ENCODE assay signal across 20 cellular contexts in the genomic region with DNA sequence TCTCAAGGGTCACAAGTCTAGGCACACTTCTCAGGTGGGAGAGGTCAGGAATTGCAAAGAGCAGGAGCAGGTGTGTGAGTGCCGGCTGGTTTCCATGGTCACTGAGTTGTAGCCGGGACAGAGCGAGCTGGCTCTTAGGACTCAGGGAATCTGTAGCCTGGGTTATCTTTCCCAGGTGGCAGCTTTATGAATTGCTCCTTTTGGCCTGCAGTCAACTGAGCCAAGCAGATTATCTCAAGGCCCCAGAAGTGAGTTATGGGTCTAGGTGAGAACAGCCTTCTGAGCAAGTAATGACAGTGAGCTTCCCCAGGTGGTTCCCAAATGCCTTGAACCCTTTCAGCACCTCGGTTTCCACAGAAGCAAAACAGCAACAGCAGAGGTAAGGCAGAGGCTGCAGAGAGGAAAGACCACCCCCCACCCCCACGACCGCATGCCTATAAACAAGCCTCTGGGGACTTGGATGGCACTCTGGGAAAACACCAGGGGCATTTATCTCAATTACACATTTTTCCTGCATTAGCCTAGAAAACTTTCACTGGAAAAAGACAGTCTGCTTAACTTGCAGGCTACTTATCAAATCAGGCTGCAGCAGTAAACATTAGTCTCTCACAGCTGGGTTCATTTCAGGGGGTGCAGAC. TPM values are rescaled to one million over a fixed set of nuclear protein-coding genes. Genes with fewer than 3 reads are reported as not detected.
DNase-seq lines count a peak whose midpoint lies in the region; ATAC-seq and TF ChIP-seq lines count a peak whose summit lies in the region.
"Had no signal": no experiment of that assay in that cellular context is flagged by ENCODE, and none has a peak within 500 bp of the region (broad histone marks: within the 10 kb centered on the region; RNA-seq: fewer than 3 reads in every experiment).

No MANE protein-coding gene starts in this region.

- H3K36me3 Mint-ChIP-seq in chondrocyte (ENCODE audit: low read depth) = no peaks in the 10 kb centered on the region
- H3K36me3 Mint-ChIP-seq: naive thymus-derived CD4-positive, alpha-beta T cell had no signal

- H3K27me3 Mint-ChIP-seq in chondrocyte (ENCODE audit: low read depth) = no peaks in the 10 kb centered on the region

- no peaks in the 10 kb centered on the region for H3K36me3 ChIP-seq in PC-3 (ENCODE audit: low read depth, low read length)

- H3K27ac ChIP-seq in PC-3 (ENCODE audit: low read length) = peak overlapping the region; percentile 63
- H3K27ac ChIP-seq: 22Rv1, parathyroid adenoma had no signal

- H3K27me3 ChIP-seq in PC-3 (ENCODE audit: low read length) = no peaks in the 10 kb centered on the region

- intact Hi-C loops in PC-3 (cut with micrococcal nuclease) = loop anchor here (1.0 to 10.0 kb wide), 5 partner anchors 8 to 336 kb away; a partner anchor contains a TSS

- H3F3A ChIP-seq in PC-3 (ENCODE audit: low read length, unreplicated experiment) = peaks cover 9% of the 10 kb centered on the region

- no peak overlapping the region for H3K4me3 Mint-ChIP-seq in chondrocyte (ENCODE audit: unreplicated experiment)
- H3K4me3 Mint-ChIP-seq: naive thymus-derived CD4-positive, alpha-beta T cell had no signal

- no peaks in the 10 kb centered on the region for H3K9me2 ChIP-seq in PC-3 (replicated peaks; ENCODE audit: low read length)

- peak overlapping the region; percentile 74 for H3K27ac Mint-ChIP-seq in chondrocyte (ENCODE audit: unreplicated experiment)
- H3K27ac Mint-ChIP-seq: naive thymus-derived CD4-positive, alpha-beta T cell had no signal

- TF ChIP-seq CTCF in PC-3 (conservative IDR thresholded peaks at IDR 0.05; ENCODE audit: low read depth, low read length) (no peak), chondrocyte (IDR thresholded peaks at IDR 0.05) (no peak), retinal pigment epithelial cell (conservative IDR thresholded peaks at IDR 0.05; ENCODE audit: low read depth, low read length) (peak; percentile 2)

- peaks cover 31% of the 10 kb centered on the region for H3K4me1 Mint-ChIP-seq in chondrocyte (ENCODE audit: low read depth)

- H3K9me3 ChIP-seq in PC-3 (ENCODE audit: low read length) = no peaks in the 10 kb centered on the region

- no peaks in the 10 kb centered on the region for H4K20me1 ChIP-seq in PC-3 (ENCODE audit: low read length)

- peak overlapping the region; percentile 61 for H3K4me2 ChIP-seq in PC-3 (ENCODE audit: low read length)

- POLR2A ChIA-PET in PC-3 (lab: Charles Lee; ENCODE audit: unreplicated experiment) = no interaction called here

- no peaks in the 10 kb centered on the region for H3K9me3 Mint-ChIP-seq in chondrocyte (ENCODE audit: low read depth)

- H3K4me1 ChIP-seq in PC-3 (ENCODE audit: insufficient read depth, low read length) = peaks cover 61% of the 10 kb centered on the region

- H3K9ac ChIP-seq in PC-3 (ENCODE audit: low read length) = no peak overlapping the region; the same call in 1 of the 2 replicates
- H3K9ac ChIP-seq: parathyroid adenoma had no signal

- ATAC-seq in PC-3 = no peak
- ATAC-seq: GM12878; naive thymus-derived CD4-positive, alpha-beta T cell; Right ventricle myocardium inferior had no signal

- H3K4me3 ChIP-seq in PC-3 (ENCODE audit: low read length) (no peak overlapping the region), retinal pigment epithelial cell (ENCODE audit: low read length) (no peak overlapping the region)
- H3K4me3 ChIP-seq: GM12878 had no signal

- no TSS peak for BruUV-seq in PC-3 (replicated peaks; lab: Mats Ljungman, UMichigan)

- CTCF ChIA-PET in PC-3 (lab: Charles Lee) = no interaction called here

- DNase-seq in DMS 273 (lab: John Stamatoyannopoulos, UW; ENCODE audit: unreplicated experiment) (peak; percentile 58), DMS 273 treated with DMSO at 0.1 percent for 48 hours (lab: John Stamatoyannopoulos, UW) (no peak), PC-3 (peak; percentile 13), chondrocyte (ENCODE audit: low spot score) (no peak), retinal pigment epithelial cell (ENCODE audit: low read depth) (no peak), putamen (ENCODE audit: low spot score) (no peak), NCI-H2196 treated with DMSO at 0.1 percent for 48 hours (lab: John Stamatoyannopoulos, UW; ENCODE audit: unreplicated experiment) (no peak)
- DNase-seq in activated CD8-positive, alpha-beta memory T cell treated with anti-CD3 and anti-CD28 coated beads, Interleukin-2, amount 50 U/mL, for 48 hours = no peak
- DNase-seq: activated CD4-positive, alpha-beta T cell treated with anti-CD3 and anti-CD28 coated beads, Interleukin-2, amount 50 U/mL, for 4 hours; activated T-cell treated with anti-CD3 and anti-CD28 coated beads for 4 hours; GF-D8; KG1; naive thymus-derived CD4-positive, alpha-beta T cell; NCI-H187 treated with DMSO at 0.1 percent for 48 hours; stimulated activated CD4-positive, alpha-beta T cell treated with anti-CD3 and anti-CD28 coated beads, Interleukin-4, amount 100 ng/mL, for 1 hour had no signal

- H3K79me2 ChIP-seq in PC-3 (ENCODE audit: low read length) = no peaks in the 10 kb centered on the region
- H3K79me2 ChIP-seq: parathyroid adenoma had no signal

- H2AFZ ChIP-seq in PC-3 (ENCODE audit: low read length) = no peak overlapping the region
- H2AFZ ChIP-seq: parathyroid adenoma had no signal

RNA-seq across cellular contexts. Expression of a gene that starts 56.7 kb away (rescaled TPM):
- total RNA-seq in PC-3 (2014; rRNA removed) (2.5 and 2.7 TPM in 2 replicates), chondrocyte (0.68 to 1.7 TPM (median 1.6 TPM) in 3 replicates)
- total RNA-seq: lung microvascular endothelial cell had no signal

Comparison
In these comparisons a context has a peak if more than half of its experiments do, and no peak if none do; other contexts are left out.
1. DNase-seq: peak in DMS 273 (single experiment) and PC-3 (single experiment); none in DMS 273 treated with DMSO at 0.1 percent for 48 hours (single experiment), chondrocyte (single experiment), retinal pigment epithelial cell (single experiment), putamen (single experiment), activated CD8-positive, alpha-beta memory T cell treated with anti-CD3 and anti-CD28 coated beads, Interleukin-2, amount 50 U/mL, for 48 hours (single experiment) and NCI-H2196 treated with DMSO at 0.1 percent for 48 hours (single experiment).